Comparison of ENCODE assay signal across 11 cellular contexts in the genomic region with DNA sequence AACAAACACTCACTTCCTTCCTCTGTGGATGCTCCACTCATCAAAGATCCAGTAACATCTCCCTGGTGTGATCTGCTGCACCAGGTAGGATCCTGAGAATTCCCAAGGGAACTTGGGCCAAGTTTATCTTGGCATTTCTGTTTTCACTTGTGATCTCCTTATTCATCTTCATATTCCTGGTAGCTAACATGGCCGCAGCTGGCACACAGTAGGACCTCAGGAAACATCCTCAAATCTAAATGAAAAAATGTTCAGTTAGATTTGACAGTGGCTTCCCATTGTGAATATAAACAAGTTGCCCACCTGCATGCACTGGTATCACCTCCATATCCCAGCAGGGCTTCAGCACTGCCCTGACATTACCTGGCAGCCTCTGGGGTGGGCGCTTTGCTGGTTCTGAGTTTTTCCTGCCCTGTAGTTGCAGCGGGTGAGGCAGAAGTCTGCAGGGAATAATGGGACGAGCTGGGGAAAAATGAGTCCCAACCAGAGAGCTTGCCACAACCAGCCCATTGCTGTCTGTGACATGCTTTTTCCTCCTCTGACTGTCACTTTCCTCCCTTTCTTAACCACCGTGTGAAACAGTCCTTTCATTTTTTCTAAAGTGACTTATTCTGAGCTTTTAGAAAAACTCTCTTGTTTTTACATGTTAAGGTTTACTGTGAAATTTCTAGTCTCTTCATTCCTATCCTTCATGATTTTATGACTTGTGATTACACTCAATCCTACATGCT. TPM values are rescaled to one million over a fixed set of nuclear protein-coding genes. Genes with fewer than 3 reads are reported as not detected.
DNase-seq lines count a peak whose midpoint lies in the region; ATAC-seq, FAIRE-seq and TF ChIP-seq lines count a peak whose summit lies in the region.
"Had no signal": no experiment of that assay in that cellular context is flagged by ENCODE, and none has a peak within 500 bp of the region (broad histone marks: within the 10 kb centered on the region; RNA-seq: fewer than 3 reads in every experiment).

No MANE protein-coding gene starts in this region.

- CTCF ChIA-PET in K562 (lab: Yijun Ruan, JAX; ENCODE audit: low intra/inter-chr PET ratio), result no interaction called here

- H3K9me1 ChIP-seq in K562 (ENCODE audit: control insufficient read depth, insufficient read depth, low read length), result no peaks in the 10 kb centered on the region

- no peaks in the 10 kb centered on the region for H3K27me3 Mint-ChIP-seq in osteocyte (ENCODE audit: unreplicated experiment)
- H3K27me3 Mint-ChIP-seq: progenitor cell of endocrine pancreas had no signal

- no TSS peak for BruUV-seq in K562 (replicated peaks; lab: Mats Ljungman, UMichigan)

- peaks cover 3% of the 10 kb centered on the region for H3K9me3 Mint-ChIP-seq in osteocyte (ENCODE audit: unreplicated experiment)

- H3K79me2 ChIP-seq in K562 (ENCODE audit: control insufficient read depth, insufficient read depth, low read length), result no peaks in the 10 kb centered on the region

- peak overlapping the region; percentile 99 for H3K27ac Mint-ChIP-seq in osteocyte (ENCODE audit: unreplicated experiment)

- no peak overlapping the region for H3K4me3 ChIP-seq in K562

- POLR2A ChIA-PET in K562 (lab: Yijun Ruan, JAX), result no interaction called here

- H3K4me1 Mint-ChIP-seq in osteocyte (ENCODE audit: unreplicated experiment), result peaks cover 91% of the 10 kb centered on the region

- H3K36me3 Mint-ChIP-seq in osteocyte (ENCODE audit: unreplicated experiment), result no peaks in the 10 kb centered on the region
- H3K36me3 Mint-ChIP-seq: CD14-positive monocyte had no signal

- intact Hi-C loops in K562 (cut with micrococcal nuclease), result no loop called here

- 61% methylated on average over 4 of the region's 5 CpGs for WGBS in K562 (ENCODE audit: insufficient coverage, low coverage, missing lambda C conversion rate)

- no peak for TF ChIP-seq EP300 in K562 (IDR thresholded peaks at IDR 0.05; ENCODE audit: low read length)

- H3K4me3 Mint-ChIP-seq in osteocyte (ENCODE audit: unreplicated experiment), result no peak overlapping the region
- H3K4me3 Mint-ChIP-seq: CD14-positive monocyte had no signal

- TF ChIP-seq RAD21 in K562 (CRISPR knock-in tag; conservative IDR thresholded peaks at IDR 0.05 in 1 of 2, IDR thresholded peaks at IDR 0.05 in 1 of 2), result no peak

- H3K27ac ChIP-seq in K562 (ENCODE audit: extremely low read depth, low read depth, low read length), result no peak overlapping the region

- DNase-seq in DMS53 (lab: John Stamatoyannopoulos, UW) (peak; percentile 81), NCI-H69 (lab: John Stamatoyannopoulos, UW) (peak; percentile 20), K562 (ENCODE audit: extremely low read depth in 1 of 4, low spot score in 3 of 4) (no peak), osteocyte (ENCODE audit: extremely low spot score, unreplicated experiment) (no peak), NCI-H1694 treated with DMSO at 0.1 percent for 48 hours (lab: John Stamatoyannopoulos, UW) (no peak), NCI-H1930 (lab: John Stamatoyannopoulos, UW) (no peak)
- no peak for DNase-seq in stimulated activated CD8-positive, alpha-beta memory T cell treated with anti-CD3 and anti-CD28 coated beads, Interleukin-4, amount 100 ng/mL, for 48 hours
- DNase-seq: islet precursor cell had no signal

- H3K36me3 ChIP-seq in K562 (ENCODE audit: control insufficient read depth, insufficient read depth, low read length), result no peaks in the 10 kb centered on the region

- no peak overlapping the region for H3K9ac ChIP-seq in K562 (ENCODE audit: insufficient read depth in 1 of 2, low read depth in 2 of 2, low read length in 2 of 2)

- peak overlapping the region; percentile 51; the same call in 1 of the 2 replicates for H2AFZ ChIP-seq in K562 (ENCODE audit: low read depth, low read length)

- ATAC-seq in K562 (no peak), GM19455 (IDR thresholded peaks at IDR 0.05; ENCODE audit: unreplicated experiment) (no peak)

- H4K20me1 ChIP-seq in K562 (replicated peaks; ENCODE audit: control insufficient read depth, insufficient read depth, low read length), result no peaks in the 10 kb centered on the region

- H3K4me1 ChIP-seq in K562 (replicated peaks in 1 of 2; ENCODE audit: control insufficient read depth in 2 of 2, insufficient read depth in 2 of 2, low read length in 2 of 2), result peaks cover 6 to 31% of the 10 kb centered on the region in 2 experiments; a peak in 3 of 5 replicates

- no peaks in the 10 kb centered on the region for H3K27me3 ChIP-seq in K562 (ENCODE audit: control insufficient read depth in 2 of 2, insufficient read depth in 2 of 2, low read length in 2 of 2)

- in situ Hi-C loops in K562 (cut with MboI), result no loop called here

- no peak overlapping the region for H3K4me2 ChIP-seq in K562 (ENCODE audit: insufficient read depth, low read length)

- TF ChIP-seq CTCF in K562 (IDR thresholded peaks at IDR 0.05 in 2 of 3, conservative IDR thresholded peaks at IDR 0.05 in 1 of 3; ENCODE audit: insufficient read depth in 2 of 3, low read depth in 1 of 3, low read length in 3 of 3) (no peak), osteocyte (IDR thresholded peaks at IDR 0.05) (no peak)

- FAIRE-seq in K562 (lab: Jason Lieb, UNC), result no peak

- TF ChIP-seq POLR2A in K562 (conservative IDR thresholded peaks at IDR 0.05), result no peak

- no peaks in the 10 kb centered on the region for H3K9me3 ChIP-seq in K562 (replicated peaks; ENCODE audit: control insufficient read depth, insufficient read depth, low read depth, low read length)

TF ChIP-seq in K562, 482 proteins besides CTCF, POLR2A, EP300 and RAD21:
- TF ChIP-seq RCOR1 (IDR thresholded peaks at IDR 0.05; ENCODE audit: borderline replicate concordance in 1 of 2, low read depth in 2 of 2, low read length in 2 of 2) (no peak), ZKSCAN1 (IDR thresholded peaks at IDR 0.05; ENCODE audit: low read depth, low read length) (peak; percentile 63; the same call in 1 of the 2 replicates)

RNA-seq across cellular contexts. Expression of gene DSTN, which starts 9.4 kb away (rescaled TPM):
- 1.8 and 4.2 TPM in 2 replicates for total RNA-seq in K562 (2011; cell fraction: chromatin; rRNA removed; ENCODE audit: low replicate concordance)
- 1.3 and 2.0 TPM in 2 replicates for total RNA-seq in K562 (2011; cell fraction: nucleolus; rRNA removed)
- total RNA-seq in K562 (2011; cell fraction: nucleoplasm; rRNA removed), result 3.9 and 5.3 TPM in 2 replicates
- total RNA-seq in K562 (2014; rRNA removed), result 47.7 and 51.8 TPM in 2 replicates
- total RNA-seq in K562 (2014; rRNA removed; fragmentation: Illumina TruSeq; extraction: Trizol), result 61.0 and 63.1 TPM in 2 replicates
- 62.3 and 63.1 TPM in 2 replicates for total RNA-seq in K562 (2015; rRNA removed; fragmentation: Illumina TruSeq; extraction: Trizol)
- 68.2 and 77.6 TPM in 2 replicates for total RNA-seq in K562 (2021)
- polyA plus RNA-seq in K562 (2011; rRNA removed), result 25.7 and 38.1 TPM in 2 replicates
- polyA plus RNA-seq in K562 (2011; cell fraction: cytosol; rRNA removed), result 4.8 and 16.4 TPM in 2 replicates
- polyA plus RNA-seq in K562 (2011; cell fraction: nucleus; rRNA removed), result 4.9 and 14.9 TPM in 2 replicates
- 86.2 and 126 TPM in 2 replicates for polyA plus RNA-seq in K562 (2012)
- polyA plus RNA-seq in K562 (2014; fragmentation: Illumina TruSeq; extraction: Trizol), result 87.6 and 88.3 TPM in 2 replicates
- polyA plus RNA-seq in K562 (2014; fragmentation: Nextera tagmentation; extraction: Ambion mirVana), result 10 to 100 TPM; 37.5 to 47.7 TPM
- polyA plus RNA-seq in K562 (2014; rRNA removed), result 47.9 and 64.3 TPM in 2 replicates
- 8.1 and 20.3 TPM in 2 replicates for polyA minus RNA-seq in K562 (2011; rRNA and poly(A)+ RNA removed)
- polyA minus RNA-seq in K562 (2011; cell fraction: cytosol; rRNA and poly(A)+ RNA removed), result 14.6 and 17.2 TPM in 2 replicates
- polyA minus RNA-seq in K562 (2011; cell fraction: nucleus; rRNA and poly(A)+ RNA removed), result 1.1 and 3.7 TPM in 2 replicates
- 676 and 684 TPM in 2 replicates for total RNA-seq in osteocyte

RNA-seq across cellular contexts. Expression of gene BFSP1, which starts 29.3 kb away (rescaled TPM):
- 0.35 TPM in 1 of 2 replicates, not detected in the other for total RNA-seq in K562 (2011; cell fraction: chromatin; rRNA removed; ENCODE audit: low replicate concordance)
- 0.50 TPM in 1 of 2 replicates, not detected in the other for total RNA-seq in K562 (2011; cell fraction: nucleolus; rRNA removed)
- not detected in 2 replicates for total RNA-seq in K562 (2011; cell fraction: nucleoplasm; rRNA removed)
- total RNA-seq in K562 (2014; rRNA removed), result 0.09 and 0.53 TPM in 2 replicates
- total RNA-seq in K562 (2014; rRNA removed; fragmentation: Illumina TruSeq; extraction: Trizol), result 0.54 and 0.58 TPM in 2 replicates
- total RNA-seq in K562 (2015; rRNA removed; fragmentation: Illumina TruSeq; extraction: Trizol), result 0.34 and 0.40 TPM in 2 replicates
- total RNA-seq in K562 (2021), result 0.29 and 0.40 TPM in 2 replicates
- 0.32 and 0.70 TPM in 2 replicates for polyA plus RNA-seq in K562 (2011; rRNA removed)
- 0.04 and 0.43 TPM in 2 replicates for polyA plus RNA-seq in K562 (2011; cell fraction: cytosol; rRNA removed)
- 0.38 and 1.1 TPM in 2 replicates for polyA plus RNA-seq in K562 (2011; cell fraction: nucleus; rRNA removed)
- polyA plus RNA-seq in K562 (2012), result 0.51 and 0.65 TPM in 2 replicates
- polyA plus RNA-seq in K562 (2014; fragmentation: Illumina TruSeq; extraction: Trizol), result 0.43 and 0.55 TPM in 2 replicates
- under 1 TPM; 0.20 to 0.42 TPM for polyA plus RNA-seq in K562 (2014; fragmentation: Nextera tagmentation; extraction: Ambion mirVana)
- 0.42 and 0.86 TPM in 2 replicates for polyA plus RNA-seq in K562 (2014; rRNA removed)
- polyA minus RNA-seq in K562 (2011; rRNA and poly(A)+ RNA removed), result 0.28 and 0.60 TPM in 2 replicates
- not detected in 2 replicates for polyA minus RNA-seq in K562 (2011; cell fraction: cytosol; rRNA and poly(A)+ RNA removed)
- 0.67 and 0.89 TPM in 2 replicates for polyA minus RNA-seq in K562 (2011; cell fraction: nucleus; rRNA and poly(A)+ RNA removed)
- total RNA-seq in osteocyte, result 12.6 and 13.8 TPM in 2 replicates
- polyA plus RNA-seq: CD14-positive monocyte had no signal

Comparison
In these comparisons a context has a peak if more than half of its experiments do, and no peak if none do; other contexts are left out.
1. DNase-seq: peak in DMS53 (single experiment) and NCI-H69 (single experiment); none in K562 (0 of 4), osteocyte (single experiment), NCI-H1694 treated with DMSO at 0.1 percent for 48 hours (single experiment), NCI-H1930 (0 of 2) and stimulated activated CD8-positive, alpha-beta memory T cell treated with anti-CD3 and anti-CD28 coated beads, Interleukin-4, amount 100 ng/mL, for 48 hours (single experiment).